Comparison of ENCODE assay signal across 14 cellular contexts in the genomic region with DNA sequence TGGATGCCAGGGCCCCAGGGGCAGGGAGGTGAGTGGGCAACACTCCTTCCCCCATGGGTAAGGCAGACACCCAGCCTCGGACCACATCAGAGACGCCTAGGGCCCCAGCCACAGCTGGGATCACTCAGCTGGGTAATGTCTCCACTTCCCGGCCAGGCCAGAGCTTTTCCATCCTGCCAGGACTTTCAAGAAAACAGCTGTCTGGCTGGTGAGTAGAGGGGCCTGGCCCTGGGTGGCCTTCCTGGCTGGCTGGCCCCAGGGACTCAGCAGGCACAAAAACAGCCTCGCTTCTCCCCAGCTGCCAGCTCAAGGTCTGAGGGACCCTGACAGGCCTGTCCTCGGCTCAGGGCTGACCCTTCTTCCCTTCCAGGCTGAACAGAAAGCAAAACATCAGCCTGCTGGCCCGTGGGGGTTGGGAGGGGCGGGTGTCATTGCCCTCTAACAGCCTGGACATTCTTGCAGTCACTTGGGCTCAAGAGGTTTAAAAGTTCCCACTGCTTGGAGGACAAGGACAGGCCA. TPM values are rescaled to one million over a fixed set of nuclear protein-coding genes. Genes with fewer than 3 reads are reported as not detected.
DNase-seq lines count a peak whose midpoint lies in the region; ATAC-seq and TF ChIP-seq lines count a peak whose summit lies in the region.
"Had no signal": no experiment of that assay in that cellular context is flagged by ENCODE, and none has a peak within 500 bp of the region (broad histone marks: within the 10 kb centered on the region; RNA-seq: fewer than 3 reads in every experiment).

No MANE protein-coding gene starts in this region.

- H3K27ac ChIP-seq in heart right ventricle = peak overlapping the region in 8 of 10 donors; percentile 49 to 78 (median 72)
- no peak overlapping the region for H3K27ac ChIP-seq in neural progenitor cell
- peak overlapping the region; percentile 80 for H3K27ac ChIP-seq in upper lobe of right lung

- no peaks in the 10 kb centered on the region for H3K36me3 Mint-ChIP-seq in neural progenitor cell

- H3K9ac ChIP-seq in neural progenitor cell = no peak overlapping the region

- peaks cover 4% of the 10 kb centered on the region for H3F3A ChIP-seq in neural progenitor cell (ENCODE audit: low read depth)

- no peak overlapping the region for H3K4me2 ChIP-seq in neural progenitor cell

- no peak overlapping the region for H3K4me3 Mint-ChIP-seq in neural progenitor cell

- H3K27ac Mint-ChIP-seq in neural progenitor cell = peak overlapping the region; percentile 28

- H3K27me3 Mint-ChIP-seq in neural progenitor cell (ENCODE audit: insufficient read depth, low read depth) = peaks cover 12% of the 10 kb centered on the region

- WGBS in heart right ventricle, 2 donors = 29 to 38% methylated on average over 7 of the region's 7 CpGs

- intact Hi-C loops in heart right ventricle (cut with DNase I) (loop anchor here in 1 of 10 donors (10.0 kb wide), 1 partner anchor 142 kb away; no protein-coding TSS in a partner anchor), upper lobe of right lung (cut with DNase I) (no loop called here)

- H3K79me2 ChIP-seq in neural progenitor cell (ENCODE audit: low read depth) = no peaks in the 10 kb centered on the region

- peaks cover 0 to 21% (median 5%) of the 10 kb centered on the region in 7 donors for H3K27me3 ChIP-seq in heart right ventricle
- H3K27me3 ChIP-seq in neural progenitor cell = no peaks in the 10 kb centered on the region
- no peaks in the 10 kb centered on the region for H3K27me3 ChIP-seq in upper lobe of right lung

- in situ Hi-C loops in KBM-7 (cut with MboI; ENCODE audit: low pct_unique_long_range_greater_than_20kb, low sequenced_read_pairs) = no loop called here

- H3K9me3 ChIP-seq in heart right ventricle (no peaks in the 10 kb centered on the region), neural progenitor cell (ENCODE audit: low read depth) (no peaks in the 10 kb centered on the region), upper lobe of right lung (no peaks in the 10 kb centered on the region)

- H3K4me3 ChIP-seq in heart right ventricle (peak overlapping the region in 4 of 10 donors; percentile 2 to 11 (median 5)), neural progenitor cell (no peak overlapping the region), upper lobe of right lung (no peak overlapping the region)

- H3K4me1 Mint-ChIP-seq in neural progenitor cell = peaks cover 21% of the 10 kb centered on the region

- H3K9me3 Mint-ChIP-seq in neural progenitor cell = peaks cover 4% of the 10 kb centered on the region

- no peaks in the 10 kb centered on the region for H4K20me1 ChIP-seq in neural progenitor cell (ENCODE audit: low read depth)

- TF ChIP-seq CTCF in heart right ventricle (IDR thresholded peaks at IDR 0.05) (no peak), neural progenitor cell (IDR thresholded peaks at IDR 0.05) (no peak), upper lobe of right lung (IDR thresholded peaks at IDR 0.05) (no peak)

- H3K36me3 ChIP-seq in heart right ventricle (no peaks in the 10 kb centered on the region), neural progenitor cell (no peaks in the 10 kb centered on the region), upper lobe of right lung (no peaks in the 10 kb centered on the region)

- H2AFZ ChIP-seq in neural progenitor cell (replicated peaks) = no peak overlapping the region

- DNase-seq in heart right ventricle = peak; percentile 65 to 73
- DNase-seq in neural progenitor cell (ENCODE audit: low spot score) = no peak
- DNase-seq in upper lobe of right lung = no peak
- no peak for DNase-seq in H4 (ENCODE audit: low spot score)
- no peak for DNase-seq in NCI-H2029 (lab: John Stamatoyannopoulos, UW)
- no peak for DNase-seq in KBM-7
- DNase-seq: activated CD4-positive, alpha-beta T cell treated with anti-CD3 and anti-CD28 coated beads, Interleukin-2, amount 50 U/mL, for 48 hours; PC-3; stimulated activated CD4-positive, alpha-beta T cell treated with anti-CD3 and anti-CD28 coated beads, Interleukin-4, amount 100 ng/mL, for 24 hours; stimulated activated naive CD4-positive, alpha-beta T cell; T-helper 2 cell had no signal

- peak; percentile 42; the same call in 2 of the 3 replicates for ATAC-seq in SK-N-SH treated with all-trans-retinoic acid at 6 μM for 48 hours
- peak; percentile 69 to 88 (median 74) for ATAC-seq in heart right ventricle
- ATAC-seq in upper lobe of right lung = peak; percentile 54
- ATAC-seq in HG03196 (IDR thresholded peaks at IDR 0.05; ENCODE audit: unreplicated experiment) = no peak
- ATAC-seq: PC-3 had no signal

- H3K4me1 ChIP-seq in heart right ventricle = peaks cover 0 to 20% (median 7%) of the 10 kb centered on the region in 9 donors
- H3K4me1 ChIP-seq in neural progenitor cell = peaks cover 11% of the 10 kb centered on the region
- peaks cover 8% of the 10 kb centered on the region for H3K4me1 ChIP-seq in upper lobe of right lung

TF ChIP-seq in SK-N-SH treated with all-trans-retinoic acid at 6 μM for 48 hours, 23 proteins besides CTCF, POLR2A, EP300 and RAD21:
- no peak for TF ChIP-seq ESRRG (CRISPR knock-in tag; IDR thresholded peaks at IDR 0.05)
- TF ChIP-seq TCF4 (CRISPR knock-in tag; IDR thresholded peaks at IDR 0.05; ENCODE audit: borderline replicate concordance) = peak; percentile 59; the same call in 1 of the 2 replicates
- TF ChIP-seq OSR1 (CRISPR knock-in tag; IDR thresholded peaks at IDR 0.05) = no peak
- no peak for TF ChIP-seq CREB5 (CRISPR knock-in tag; IDR thresholded peaks at IDR 0.05; ENCODE audit: low read depth)

RNA-seq across cellular contexts. Expression of gene JPH3, which starts 45.3 kb away (rescaled TPM):
- total RNA-seq in heart right ventricle (under 1 TPM in 5 of 10 donors, not detected in 5; 0.08 to 0.79 (median 0.10) TPM), neural progenitor cell (ENCODE audit: low replicate concordance) (7.1 and 19.4 TPM in 2 replicates), upper lobe of right lung (0.29 TPM)
- polyA plus RNA-seq in heart right ventricle = under 1 TPM in 1 of 2 donors, not detected in 1; 0.06 TPM
- total RNA-seq in H4 (2014; rRNA removed; shearing (Covaris generic)) = 3.3 and 4.2 TPM in 2 replicates
- total RNA-seq: PC-3 had no signal
- polyA plus RNA-seq: keratinocyte had no signal

Comparison
In these comparisons a context has a peak if more than half of its experiments do, and no peak if none do; other contexts are left out.
1. DNase-seq: peak in heart right ventricle (2 of 2); none in neural progenitor cell (single experiment), upper lobe of right lung (single experiment), H4 (single experiment), NCI-H2029 (single experiment) and KBM-7 (single experiment).